In the genomic region with DNA sequence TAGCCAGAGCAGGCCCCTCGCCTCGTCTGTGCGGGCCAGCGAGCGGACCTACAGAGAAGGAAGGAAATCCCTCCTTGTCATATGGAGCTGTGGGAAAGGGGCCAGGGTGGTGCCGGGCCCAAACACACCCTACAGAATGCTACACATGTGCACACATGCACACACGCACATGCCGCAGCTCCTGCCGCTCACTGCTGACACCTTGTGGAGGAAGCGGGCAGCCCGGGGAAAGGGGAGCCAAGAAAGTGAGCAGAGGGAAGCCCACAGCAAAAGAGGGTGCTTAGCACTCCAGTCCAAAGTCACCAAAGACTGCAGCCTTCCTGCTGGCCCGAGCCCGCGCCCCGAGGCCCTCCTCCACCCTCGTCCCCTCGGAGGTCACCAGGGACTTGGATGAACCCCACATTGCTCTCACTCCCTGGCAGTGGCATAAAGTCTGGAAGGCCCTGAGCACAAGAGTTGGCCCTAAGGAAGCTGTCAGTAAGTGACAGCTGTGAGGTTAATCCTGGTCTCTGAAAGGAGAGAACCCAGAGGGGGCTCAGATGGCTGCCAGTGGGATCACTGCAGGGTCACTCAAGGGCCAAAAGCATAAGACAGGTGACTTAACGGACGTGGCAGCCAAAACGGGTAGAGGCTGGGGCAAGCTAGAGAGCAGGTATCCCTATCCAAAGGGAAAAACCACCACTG, we compare ENCODE assay signal across 8 cellular contexts.
DNase-seq lines count a peak whose midpoint lies in the region; ATAC-seq, FAIRE-seq and TF ChIP-seq lines count a peak whose summit lies in the region.

No MANE protein-coding gene starts in this region.

- H3K27ac Mint-ChIP-seq in activated naive CD4-positive, alpha-beta T cell treated with anti-CD3 and anti-CD28 coated beads, Interleukin-2, amount 10 ng/mL, durations not matched to agents 7 days and 5 days: no peak overlapping the region

- CTCF ChIA-PET in activated naive CD4-positive, alpha-beta T cell treated with anti-CD3 and anti-CD28 coated beads, Interleukin-2, amount 10 ng/mL, durations not matched to agents 7 days and 5 days (lab: Charles Lee): interaction anchor here (0.7 to 25.0 kb wide), 14 partner anchors 9 to 385 kb away, joined by 3 to 482 read pairs (median 4); a partner anchor contains a TSS

- no peak overlapping the region for H3K4me3 Mint-ChIP-seq in activated naive CD4-positive, alpha-beta T cell treated with anti-CD3 and anti-CD28 coated beads, Interleukin-2, amount 10 ng/mL, durations not matched to agents 7 days and 5 days

- peaks cover 33% of the 10 kb centered on the region for H3K36me3 Mint-ChIP-seq in activated naive CD4-positive, alpha-beta T cell treated with anti-CD3 and anti-CD28 coated beads, Interleukin-2, amount 10 ng/mL, durations not matched to agents 7 days and 5 days

- ATAC-seq in GM18907 (IDR thresholded peaks at IDR 0.05; ENCODE audit: unreplicated experiment): no peak

- no peaks in the 10 kb centered on the region for H3K27me3 Mint-ChIP-seq in activated naive CD4-positive, alpha-beta T cell treated with anti-CD3 and anti-CD28 coated beads, Interleukin-2, amount 10 ng/mL, durations not matched to agents 7 days and 5 days

- intact Hi-C loops in head of caudate nucleus (cut with DNase I): loop anchor here (2.0 kb wide), 1 partner anchor 145 kb away; no protein-coding TSS in a partner anchor

- TF ChIP-seq CTCF in D721Med (IDR thresholded peaks at IDR 0.05; ENCODE audit: insufficient read depth, missing control alignments): peak; percentile 100

- H3K4me1 Mint-ChIP-seq in activated naive CD4-positive, alpha-beta T cell treated with anti-CD3 and anti-CD28 coated beads, Interleukin-2, amount 10 ng/mL, durations not matched to agents 7 days and 5 days: peaks cover 5% of the 10 kb centered on the region

- no peak for FAIRE-seq in D721Med (lab: Jason Lieb, UNC)

- DNase-seq in D721Med (ENCODE audit: insufficient read length, low spot score) (peak; percentile 70), LHCN-M2 (ENCODE audit: low read depth) (peak; percentile 71), SK-N-DZ (ENCODE audit: low spot score) (peak; percentile 79), head of caudate nucleus (peak; percentile 57 to 89 (median 79)), renal cortical epithelial cell (ENCODE audit: low read depth) (peak; percentile 15), globus pallidus (ENCODE audit: low spot score) (no peak)
- DNase-seq in activated naive CD4-positive, alpha-beta T cell treated with anti-CD3 and anti-CD28 coated beads, Interleukin-2, amount 10 ng/mL, durations not matched to agents 7 days and 5 days: peak; percentile 77

- no peaks in the 10 kb centered on the region for H3K9me3 Mint-ChIP-seq in activated naive CD4-positive, alpha-beta T cell treated with anti-CD3 and anti-CD28 coated beads, Interleukin-2, amount 10 ng/mL, durations not matched to agents 7 days and 5 days
